In the genomic region with DNA sequence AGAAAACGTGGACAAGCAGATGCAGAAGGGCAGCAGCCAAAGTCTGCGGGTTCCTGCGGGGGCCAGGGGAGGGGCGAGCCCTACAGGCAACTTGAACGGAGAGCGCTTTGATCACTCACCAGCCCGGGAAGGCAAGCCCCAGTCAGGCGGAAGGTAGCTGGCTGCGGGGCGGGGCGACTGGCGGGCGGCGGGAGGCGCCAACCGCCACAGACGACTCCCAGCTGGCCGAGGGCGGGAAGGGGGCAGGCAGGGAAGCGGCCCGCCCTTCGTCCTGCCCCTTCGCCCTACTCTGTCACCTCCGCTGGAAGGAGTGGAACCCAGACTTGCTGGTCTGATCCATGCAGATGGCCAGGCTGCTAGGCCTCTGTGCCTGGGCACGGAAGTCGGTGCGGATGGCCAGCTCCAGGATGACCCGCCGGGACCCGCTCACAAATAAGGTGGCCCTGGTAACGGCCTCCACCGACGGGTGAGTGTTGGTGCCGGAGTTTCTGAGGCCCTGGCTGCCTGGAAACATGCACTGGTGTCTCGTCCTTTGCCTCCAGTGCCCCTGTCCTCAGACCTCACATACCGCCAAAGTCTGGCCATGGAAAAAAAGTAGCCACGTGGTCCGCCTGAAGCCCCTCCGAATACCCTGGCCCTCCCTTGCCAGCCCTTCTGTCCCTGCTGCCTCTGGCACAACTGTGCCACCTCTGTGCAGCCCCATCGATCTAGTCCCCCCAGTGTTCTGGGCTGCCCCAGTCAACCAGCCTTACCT, we compare ENCODE assay signal across 8 cellular contexts. TPM values are rescaled to one million over a fixed set of nuclear protein-coding genes. Genes with fewer than 3 reads are reported as not detected.
A peak's percentile ranks its signal among the peaks of the same experiment; 100 is the strongest.
DNase-seq lines count a peak whose midpoint lies in the region; ATAC-seq and TF ChIP-seq lines count a peak whose summit lies in the region.
"Not testable (repeated sequence)": the region's sequence is repeated elsewhere in the genome, so short reads cannot be mapped to it uniquely, and the experiment has no call there.

A gene (plus strand): TSS at position 320 of the 754 bp plus-strand sequence. CDS start 19 bp downstream, at position 339.

- CTCF ChIA-PET in RWPE1 (lab: Yijun Ruan, JAX), result not testable (repeated sequence)

- H3K4me3 Mint-ChIP-seq in naive B cell, result peak within 1 kb of the TSS; percentile 75 to 88 (median 84)

- peak within 1 kb of the TSS; percentile 54 to 91 (median 82) for H3K27ac Mint-ChIP-seq in naive B cell

- peak within 1 kb of the TSS; percentile 99 for H3K27ac ChIP-seq in RWPE1

- POLR2A ChIA-PET in RWPE1 (lab: Yijun Ruan, JAX; ENCODE audit: low non-redundant PET), result interaction anchor here (0.8 kb wide), 1 partner anchor 92 kb away, joined by 3 read pairs; no protein-coding TSS in a partner anchor

- peaks cover 7 to 25% (median 18%) of the 10 kb centered on the region in 3 donors for H3K4me1 Mint-ChIP-seq in naive B cell

- DNase-seq in DMS153 (lab: John Stamatoyannopoulos, UW) (peak; percentile 71), RWPE1 (ENCODE audit: low spot score) (peak; percentile 24), fibroblast of gingiva (ENCODE audit: low read depth) (peak; percentile 68), naive B cell (peak; percentile 53)
- peak; percentile 53 to 65 for DNase-seq in activated T-helper 1 cell treated with anti-CD3 and anti-CD28 coated beads, Interleukin-2, amount 50 U/mL, for 16 hours (ENCODE audit: low read depth in 1 of 2, low spot score in 1 of 2)
- peak; percentile 27 to 51 for DNase-seq in stimulated activated CD8-positive, alpha-beta memory T cell treated with anti-CD3 and anti-CD28 coated beads, Interleukin-4, amount 100 ng/mL, for 4 hours (ENCODE audit: low read depth in 2 of 2, low spot score in 1 of 2)

- not testable (repeated sequence) for H3K36me3 Mint-ChIP-seq in naive B cell

- not testable (repeated sequence) for TF ChIP-seq CTCF in RWPE1 (conservative IDR thresholded peaks at IDR 0.05; ENCODE audit: low read depth)

- not testable (repeated sequence) for H3K9me3 Mint-ChIP-seq in naive B cell

- ATAC-seq in GM21390 (IDR thresholded peaks at IDR 0.05; ENCODE audit: unreplicated experiment), result peak; percentile 91
- ATAC-seq in HG03575 (IDR thresholded peaks at IDR 0.05; ENCODE audit: extremely low read depth, insufficient number of reproducible peaks, low FRiP score, unreplicated experiment), result peak; percentile 64
- ATAC-seq in naive B cell (ENCODE audit: low read depth in 2 of 2), result peak; percentile 91 to 94

- not testable (repeated sequence) for H3K27me3 Mint-ChIP-seq in naive B cell

RNA-seq across cellular contexts. Expression of the gene that starts here (rescaled TPM):
- 10 to 100 TPM in 5 of 6 donors, 1 to 10 TPM in 1; 8.6 to 18.3 (median 16.9) TPM for polyA plus RNA-seq in naive B cell (ENCODE audit: low read depth in 6 of 6)

Comparison
In these comparisons a context has a peak if more than half of its experiments do, and no peak if none do; other contexts are left out.
1. Peak in every context shown above with its lines: DNase-seq, ATAC-seq and H3K27ac ChIP-seq.